8 cellular contexts compared by ENCODE assay signal in genomic region chr11:113557926-113558325, GRCh38.
"Had no signal": no experiment of that assay in that cellular context is flagged by ENCODE, and none has a peak within 500 bp of the region (broad histone marks: within the 10 kb centered on the region; RNA-seq: fewer than 3 reads in every experiment).

No MANE protein-coding gene starts in this region.

- H3K4me3 ChIP-seq: GM23248, GM23338 had no signal

- DNase-seq: GM23248, GOT3, H7, H9, HCEC 1CT, HFFc6 had no signal

- ATAC-seq: GM23338, HCT116 had no signal
